Comparison of ENCODE assay signal across 18 cellular contexts in the genomic region with DNA sequence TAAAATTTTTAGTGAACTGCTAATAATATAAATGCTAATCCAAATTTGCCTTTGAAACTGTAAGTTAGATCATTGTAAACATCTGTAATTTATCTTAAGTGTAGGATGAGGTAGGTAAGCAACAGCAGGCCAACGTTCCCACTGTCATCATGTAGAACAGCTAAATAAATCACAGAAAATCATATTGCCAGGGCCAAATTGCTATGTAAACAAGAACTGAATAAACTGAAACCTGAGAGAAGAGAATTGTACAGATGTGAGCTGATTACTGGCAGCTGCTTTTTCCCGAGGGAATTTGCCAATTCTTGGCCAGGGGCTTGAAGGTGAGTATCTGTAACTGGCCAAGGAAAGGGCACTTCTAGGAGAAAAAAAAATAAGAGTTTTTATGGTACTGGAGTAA.
DNase-seq lines count a peak whose midpoint lies in the region; ATAC-seq and TF ChIP-seq lines count a peak whose summit lies in the region.
"Had no signal": no experiment of that assay in that cellular context is flagged by ENCODE, and none has a peak within 500 bp of the region (broad histone marks: within the 10 kb centered on the region; RNA-seq: fewer than 3 reads in every experiment).

No MANE protein-coding gene starts in this region.

- WGBS in body of pancreas, 2 donors: 2 to 12% methylated on average over 2 of the region's 2 CpGs
- 13% methylated on average over 2 of the region's 2 CpGs for WGBS in suprapubic skin

- DNase-seq in COR-L47 (lab: John Stamatoyannopoulos, UW): peak; percentile 87
- DNase-seq in NCI-H1417 treated with DMSO at 0.1 percent for 48 hours (lab: John Stamatoyannopoulos, UW): peak; percentile 93
- peak; percentile 12 for DNase-seq in NCI-H345 treated with DMSO at 0.1 percent for 48 hours (lab: John Stamatoyannopoulos, UW; ENCODE audit: unreplicated experiment)
- peak in 1 of 4 donors; percentile 20 for DNase-seq in body of pancreas
- DNase-seq in suprapubic skin (ENCODE audit: low spot score in 2 of 2): no peak
- DNase-seq in GM19240 (ENCODE audit: insufficient read length, low spot score): no peak
- DNase-seq in activated CD4-positive, CD25-positive, alpha-beta regulatory T cell treated with anti-CD3 and anti-CD28 coated beads, Interleukin-2, amount 50 U/mL, for 72 hours: no peak
- no peak for DNase-seq in HUDEP-2 (lab: John Stamatoyannopoulos, UW; ENCODE audit: unreplicated experiment in 76 of 76)
- DNase-seq: ACHN; activated CD8-positive, alpha-beta T cell treated with anti-CD3 and anti-CD28 coated beads, Interleukin-2, amount 10 ng/mL, durations not matched to agents 7 days and 5 days; adrenal gland; Caco-2; central memory CD4-positive, alpha-beta T cell; effector CD8-positive, alpha-beta T cell; hippocampal formation; PC-9; small intestine; WERI-Rb-1 had no signal

- H3K4me1 ChIP-seq in body of pancreas (peaks cover 7% of the 10 kb centered on the region), suprapubic skin (no peaks in the 10 kb centered on the region)
- H3K4me1 ChIP-seq: adrenal gland, Caco-2 had no signal

- TF ChIP-seq CTCF in body of pancreas (IDR thresholded peaks at IDR 0.05) (no peak), suprapubic skin (IDR thresholded peaks at IDR 0.05) (no peak)

- ATAC-seq in body of pancreas: peak; percentile 35
- ATAC-seq: activated CD8-positive, alpha-beta T cell treated with anti-CD3 and anti-CD28 coated beads, Interleukin-2, amount 10 ng/mL, durations not matched to agents 7 days and 5 days had no signal

- no peaks in the 10 kb centered on the region for H3K27me3 ChIP-seq in body of pancreas
- H3K27me3 ChIP-seq in suprapubic skin: no peaks in the 10 kb centered on the region
- H3K27me3 ChIP-seq: adrenal gland had no signal

- TF ChIP-seq POLR2A in body of pancreas (IDR thresholded peaks at IDR 0.05) (no peak), suprapubic skin (IDR thresholded peaks at IDR 0.05) (no peak)

- H3K4me3 ChIP-seq in body of pancreas (no peak overlapping the region), suprapubic skin (no peak overlapping the region)
- H3K4me3 ChIP-seq: adrenal gland, PC-9 had no signal

- no peaks in the 10 kb centered on the region for H3K36me3 ChIP-seq in body of pancreas (replicated peaks in 1 of 2; ENCODE audit: insufficient read depth in 1 of 2, low read depth in 2 of 2)
- H3K36me3 ChIP-seq in suprapubic skin: no peaks in the 10 kb centered on the region
- H3K36me3 ChIP-seq: adrenal gland, WERI-Rb-1 had no signal

- no peak overlapping the region for H3K27ac ChIP-seq in body of pancreas
- no peak overlapping the region for H3K27ac ChIP-seq in suprapubic skin
- H3K27ac ChIP-seq: adrenal gland, PC-9, WERI-Rb-1 had no signal

- intact Hi-C loops in body of pancreas (cut with DNase I): no loop called here

- H3K9me3 ChIP-seq in body of pancreas: no peaks in the 10 kb centered on the region
- H3K9me3 ChIP-seq in suprapubic skin: no peaks in the 10 kb centered on the region
- H3K9me3 ChIP-seq: adrenal gland, Caco-2 had no signal

- TF ChIP-seq EP300 in suprapubic skin (IDR thresholded peaks at IDR 0.05): no peak

Comparison
In these comparisons a context has a peak if more than half of its experiments do, and no peak if none do; other contexts are left out.
1. DNase-seq: peak in COR-L47 (single experiment), NCI-H1417 treated with DMSO at 0.1 percent for 48 hours (single experiment) and NCI-H345 treated with DMSO at 0.1 percent for 48 hours (single experiment); none in suprapubic skin (0 of 2), GM19240 (single experiment), activated CD4-positive, CD25-positive, alpha-beta regulatory T cell treated with anti-CD3 and anti-CD28 coated beads, Interleukin-2, amount 50 U/mL, for 72 hours (single experiment) and HUDEP-2 (0 of 76).